1 cellular context compared by ENCODE assay signal in the genomic region with DNA sequence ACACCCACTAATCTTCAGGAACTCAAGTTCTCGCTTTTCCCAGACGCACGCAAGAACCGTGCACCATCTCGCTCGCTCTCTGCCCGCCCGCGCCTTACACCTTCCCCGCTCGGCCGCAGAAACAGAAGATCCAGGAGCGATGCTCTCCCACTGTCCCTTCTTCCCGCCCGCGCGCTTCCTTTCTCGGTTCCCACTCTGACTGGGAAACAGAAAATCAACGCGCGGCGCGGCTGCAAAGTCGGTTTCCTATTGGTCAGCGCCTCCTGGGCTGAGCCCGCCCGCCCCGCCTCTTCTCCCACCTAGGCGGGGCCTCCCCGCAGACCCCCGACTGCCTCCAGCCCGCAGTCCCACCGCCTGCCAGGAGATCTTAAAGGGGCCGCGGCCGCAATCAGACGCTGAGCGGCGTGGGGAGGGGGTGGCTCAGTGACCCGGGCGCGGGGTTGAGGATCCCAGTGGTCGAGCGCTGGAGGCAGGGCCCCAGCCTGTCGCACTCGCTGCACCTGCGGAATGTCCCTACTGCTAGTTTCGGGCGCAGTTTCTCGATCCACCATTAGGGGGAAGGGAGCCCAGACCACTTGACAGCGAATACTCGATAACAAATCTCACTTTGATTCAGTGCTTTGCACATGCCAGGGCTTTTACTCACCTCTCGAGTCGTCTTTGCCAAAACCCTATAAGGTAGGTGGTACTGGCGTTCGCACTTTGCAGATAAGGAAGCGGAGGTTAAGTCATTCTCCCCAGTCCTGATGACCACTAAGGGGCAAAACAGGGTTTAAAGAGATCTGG.
A peak's percentile ranks its signal among the peaks of the same experiment; 100 is the strongest.
TF ChIP-seq lines count a peak whose summit lies in the region.

No MANE protein-coding gene starts in this region.

TF ChIP-seq in HEK293, 187 proteins besides CTCF, POLR2A, EP300 and RAD21 (continued from another document and continues in another):
- TF ChIP-seq ZNF555 (tag by site-specific recombination; conservative IDR thresholded peaks at IDR 0.05), result no peak
- TF ChIP-seq ZNF610 (tag by site-specific recombination; IDR thresholded peaks at IDR 0.05; ENCODE audit: borderline replicate concordance), result no peak; the same call in 1 of the 2 replicates
- TF ChIP-seq ZNF362 (tag by site-specific recombination; IDR thresholded peaks at IDR 0.05), result no peak
- TF ChIP-seq ZNF600 (tag by site-specific recombination; IDR thresholded peaks at IDR 0.05), result peak; percentile 26; the same call in 1 of the 2 replicates
- peak; percentile 81 for TF ChIP-seq ZFHX2 (tag by site-specific recombination; conservative IDR thresholded peaks at IDR 0.05)
- TF ChIP-seq ZNF561 (tag by site-specific recombination; IDR thresholded peaks at IDR 0.05; ENCODE audit: borderline replicate concordance), result no peak; the same call in none of the 2 replicates
- peak; percentile 99 for TF ChIP-seq SCRT2 (tag by site-specific recombination; IDR thresholded peaks at IDR 0.05)
- TF ChIP-seq ZBTB17 (tag by site-specific recombination; IDR thresholded peaks at IDR 0.05), result peak; percentile 96
- TF ChIP-seq ZNF214 (tag by site-specific recombination; IDR thresholded peaks at IDR 0.05; ENCODE audit: borderline replicate concordance), result no peak
- TF ChIP-seq, protein P1, sequence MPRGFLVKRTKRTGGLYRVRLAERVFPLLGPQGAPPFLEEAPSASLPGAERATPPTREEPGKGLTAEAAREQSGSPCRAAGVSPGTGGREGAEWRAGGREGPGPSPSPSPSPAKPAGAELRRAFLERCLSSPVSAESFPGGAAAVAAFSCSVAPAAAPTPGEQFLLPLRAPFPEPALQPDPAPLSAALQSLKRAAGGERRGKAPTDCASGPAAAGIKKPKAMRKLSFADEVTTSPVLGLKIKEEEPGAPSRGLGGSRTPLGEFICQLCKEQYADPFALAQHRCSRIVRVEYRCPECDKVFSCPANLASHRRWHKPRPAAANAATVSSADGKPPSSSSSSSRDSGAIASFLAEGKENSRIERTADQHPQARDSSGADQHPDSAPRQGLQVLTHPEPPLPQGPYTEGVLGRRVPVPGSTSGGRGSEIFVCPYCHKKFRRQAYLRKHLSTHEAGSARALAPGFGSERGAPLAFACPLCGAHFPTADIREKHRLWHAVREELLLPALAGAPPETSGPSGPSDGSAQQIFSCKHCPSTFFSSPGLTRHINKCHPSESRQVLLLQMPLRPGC (tag by site-specific recombination; IDR thresholded peaks at IDR 0.05), result no peak
- peak; percentile 81; the same call in 1 of the 2 replicates for TF ChIP-seq ZSCAN5A (tag by site-specific recombination; IDR thresholded peaks at IDR 0.05)
- TF ChIP-seq ZNF677 (tag by site-specific recombination; IDR thresholded peaks at IDR 0.05), result no peak
- TF ChIP-seq ZNF792 (tag by site-specific recombination; IDR thresholded peaks at IDR 0.05), result peak; percentile 38; the same call in 1 of the 2 replicates
- TF ChIP-seq, protein P2, sequence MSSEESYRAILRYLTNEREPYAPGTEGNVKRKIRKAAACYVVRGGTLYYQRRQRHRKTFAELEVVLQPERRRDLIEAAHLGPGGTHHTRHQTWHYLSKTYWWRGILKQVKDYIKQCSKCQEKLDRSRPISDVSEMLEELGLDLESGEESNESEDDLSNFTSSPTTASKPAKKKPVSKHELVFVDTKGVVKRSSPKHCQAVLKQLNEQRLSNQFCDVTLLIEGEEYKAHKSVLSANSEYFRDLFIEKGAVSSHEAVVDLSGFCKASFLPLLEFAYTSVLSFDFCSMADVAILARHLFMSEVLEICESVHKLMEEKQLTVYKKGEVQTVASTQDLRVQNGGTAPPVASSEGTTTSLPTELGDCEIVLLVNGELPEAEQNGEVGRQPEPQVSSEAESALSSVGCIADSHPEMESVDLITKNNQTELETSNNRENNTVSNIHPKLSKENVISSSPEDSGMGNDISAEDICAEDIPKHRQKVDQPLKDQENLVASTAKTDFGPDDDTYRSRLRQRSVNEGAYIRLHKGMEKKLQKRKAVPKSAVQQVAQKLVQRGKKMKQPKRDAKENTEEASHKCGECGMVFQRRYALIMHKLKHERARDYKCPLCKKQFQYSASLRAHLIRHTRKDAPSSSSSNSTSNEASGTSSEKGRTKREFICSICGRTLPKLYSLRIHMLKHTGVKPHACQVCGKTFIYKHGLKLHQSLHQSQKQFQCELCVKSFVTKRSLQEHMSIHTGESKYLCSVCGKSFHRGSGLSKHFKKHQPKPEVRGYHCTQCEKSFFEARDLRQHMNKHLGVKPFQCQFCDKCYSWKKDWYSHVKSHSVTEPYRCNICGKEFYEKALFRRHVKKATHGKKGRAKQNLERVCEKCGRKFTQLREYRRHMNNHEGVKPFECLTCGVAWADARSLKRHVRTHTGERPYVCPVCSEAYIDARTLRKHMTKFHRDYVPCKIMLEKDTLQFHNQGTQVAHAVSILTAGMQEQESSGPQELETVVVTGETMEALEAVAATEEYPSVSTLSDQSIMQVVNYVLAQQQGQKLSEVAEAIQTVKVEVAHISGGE (tag by site-specific recombination; conservative IDR thresholded peaks at IDR 0.05; ENCODE audit: low read depth), result peak; percentile 61
- TF ChIP-seq ZNF146 (tag by site-specific recombination; IDR thresholded peaks at IDR 0.05), result peak; percentile 26; the same call in 1 of the 2 replicates
- TF ChIP-seq ZNF488 (tag by site-specific recombination; IDR thresholded peaks at IDR 0.05), result no peak
- TF ChIP-seq ZNF530 (tag by site-specific recombination; IDR thresholded peaks at IDR 0.05; ENCODE audit: low read depth), result no peak
- TF ChIP-seq ZNF501 (tag by site-specific recombination; IDR thresholded peaks at IDR 0.05), result no peak; the same call in 1 of the 2 replicates
- no peak for TF ChIP-seq ZNF175 (tag by site-specific recombination; IDR thresholded peaks at IDR 0.05)
- TF ChIP-seq ZNF629 (tag by site-specific recombination; IDR thresholded peaks at IDR 0.05), result peak; percentile 86; the same call in 1 of the 2 replicates
- TF ChIP-seq GLI4 (tag by site-specific recombination; IDR thresholded peaks at IDR 0.05), result peak; percentile 87
- TF ChIP-seq, protein P3, sequence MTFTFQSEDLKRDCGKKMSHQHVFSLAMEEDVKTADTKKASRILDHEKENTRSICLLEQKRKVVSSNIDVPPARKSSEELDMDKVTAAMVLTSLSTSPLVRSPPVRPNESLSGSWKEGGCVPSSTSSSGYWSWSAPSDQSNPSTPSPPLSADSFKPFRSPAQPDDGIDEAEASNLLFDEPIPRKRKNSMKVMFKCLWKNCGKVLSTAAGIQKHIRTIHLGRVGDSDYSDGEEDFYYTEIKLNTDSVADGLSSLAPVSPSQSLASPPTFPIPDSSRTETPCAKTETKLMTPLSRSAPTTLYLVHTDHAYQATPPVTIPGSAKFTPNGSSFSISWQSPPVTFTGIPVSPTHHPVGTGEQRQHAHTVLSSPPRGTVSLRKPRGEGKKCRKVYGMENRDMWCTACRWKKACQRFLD (tag by site-specific recombination; IDR thresholded peaks at IDR 0.05), result no peak
- TF ChIP-seq ZNF791 (tag by site-specific recombination; IDR thresholded peaks at IDR 0.05), result no peak
- peak; percentile 82; the same call in 1 of the 2 replicates for TF ChIP-seq ZNF324 (tag by site-specific recombination; IDR thresholded peaks at IDR 0.05)
- TF ChIP-seq, protein P4, sequence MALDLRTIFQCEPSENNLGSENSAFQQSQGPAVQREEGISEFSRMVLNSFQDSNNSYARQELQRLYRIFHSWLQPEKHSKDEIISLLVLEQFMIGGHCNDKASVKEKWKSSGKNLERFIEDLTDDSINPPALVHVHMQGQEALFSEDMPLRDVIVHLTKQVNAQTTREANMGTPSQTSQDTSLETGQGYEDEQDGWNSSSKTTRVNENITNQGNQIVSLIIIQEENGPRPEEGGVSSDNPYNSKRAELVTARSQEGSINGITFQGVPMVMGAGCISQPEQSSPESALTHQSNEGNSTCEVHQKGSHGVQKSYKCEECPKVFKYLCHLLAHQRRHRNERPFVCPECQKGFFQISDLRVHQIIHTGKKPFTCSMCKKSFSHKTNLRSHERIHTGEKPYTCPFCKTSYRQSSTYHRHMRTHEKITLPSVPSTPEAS (tag by site-specific recombination; IDR thresholded peaks at IDR 0.05), result peak; percentile 40; the same call in 1 of the 2 replicates
- no peak for TF ChIP-seq HOXA7 (CRISPR knock-in tag; IDR thresholded peaks at IDR 0.05; ENCODE audit: borderline replicate concordance)
- 0 out of 2 replicates have a peak, but pooled peaks have one; percentile 18 for TF ChIP-seq ZNF10 (tag by site-specific recombination; IDR thresholded peaks at IDR 0.05)
- TF ChIP-seq, protein P5, sequence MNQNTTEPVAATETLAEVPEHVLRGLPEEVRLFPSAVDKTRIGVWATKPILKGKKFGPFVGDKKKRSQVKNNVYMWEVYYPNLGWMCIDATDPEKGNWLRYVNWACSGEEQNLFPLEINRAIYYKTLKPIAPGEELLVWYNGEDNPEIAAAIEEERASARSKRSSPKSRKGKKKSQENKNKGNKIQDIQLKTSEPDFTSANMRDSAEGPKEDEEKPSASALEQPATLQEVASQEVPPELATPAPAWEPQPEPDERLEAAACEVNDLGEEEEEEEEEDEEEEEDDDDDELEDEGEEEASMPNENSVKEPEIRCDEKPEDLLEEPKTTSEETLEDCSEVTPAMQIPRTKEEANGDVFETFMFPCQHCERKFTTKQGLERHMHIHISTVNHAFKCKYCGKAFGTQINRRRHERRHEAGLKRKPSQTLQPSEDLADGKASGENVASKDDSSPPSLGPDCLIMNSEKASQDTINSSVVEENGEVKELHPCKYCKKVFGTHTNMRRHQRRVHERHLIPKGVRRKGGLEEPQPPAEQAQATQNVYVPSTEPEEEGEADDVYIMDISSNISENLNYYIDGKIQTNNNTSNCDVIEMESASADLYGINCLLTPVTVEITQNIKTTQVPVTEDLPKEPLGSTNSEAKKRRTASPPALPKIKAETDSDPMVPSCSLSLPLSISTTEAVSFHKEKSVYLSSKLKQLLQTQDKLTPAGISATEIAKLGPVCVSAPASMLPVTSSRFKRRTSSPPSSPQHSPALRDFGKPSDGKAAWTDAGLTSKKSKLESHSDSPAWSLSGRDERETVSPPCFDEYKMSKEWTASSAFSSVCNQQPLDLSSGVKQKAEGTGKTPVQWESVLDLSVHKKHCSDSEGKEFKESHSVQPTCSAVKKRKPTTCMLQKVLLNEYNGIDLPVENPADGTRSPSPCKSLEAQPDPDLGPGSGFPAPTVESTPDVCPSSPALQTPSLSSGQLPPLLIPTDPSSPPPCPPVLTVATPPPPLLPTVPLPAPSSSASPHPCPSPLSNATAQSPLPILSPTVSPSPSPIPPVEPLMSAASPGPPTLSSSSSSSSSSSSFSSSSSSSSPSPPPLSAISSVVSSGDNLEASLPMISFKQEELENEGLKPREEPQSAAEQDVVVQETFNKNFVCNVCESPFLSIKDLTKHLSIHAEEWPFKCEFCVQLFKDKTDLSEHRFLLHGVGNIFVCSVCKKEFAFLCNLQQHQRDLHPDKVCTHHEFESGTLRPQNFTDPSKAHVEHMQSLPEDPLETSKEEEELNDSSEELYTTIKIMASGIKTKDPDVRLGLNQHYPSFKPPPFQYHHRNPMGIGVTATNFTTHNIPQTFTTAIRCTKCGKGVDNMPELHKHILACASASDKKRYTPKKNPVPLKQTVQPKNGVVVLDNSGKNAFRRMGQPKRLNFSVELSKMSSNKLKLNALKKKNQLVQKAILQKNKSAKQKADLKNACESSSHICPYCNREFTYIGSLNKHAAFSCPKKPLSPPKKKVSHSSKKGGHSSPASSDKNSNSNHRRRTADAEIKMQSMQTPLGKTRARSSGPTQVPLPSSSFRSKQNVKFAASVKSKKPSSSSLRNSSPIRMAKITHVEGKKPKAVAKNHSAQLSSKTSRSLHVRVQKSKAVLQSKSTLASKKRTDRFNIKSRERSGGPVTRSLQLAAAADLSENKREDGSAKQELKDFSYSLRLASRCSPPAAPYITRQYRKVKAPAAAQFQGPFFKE (tag by site-specific recombination; IDR thresholded peaks at IDR 0.05; ENCODE audit: borderline replicate concordance), result 0 out of 2 replicates have a peak, but pooled peaks have one; percentile 14
- TF ChIP-seq EGR2 (tag by site-specific recombination; IDR thresholded peaks at IDR 0.05; ENCODE audit: low read depth), result peak; percentile 63
- TF ChIP-seq, protein P6, sequence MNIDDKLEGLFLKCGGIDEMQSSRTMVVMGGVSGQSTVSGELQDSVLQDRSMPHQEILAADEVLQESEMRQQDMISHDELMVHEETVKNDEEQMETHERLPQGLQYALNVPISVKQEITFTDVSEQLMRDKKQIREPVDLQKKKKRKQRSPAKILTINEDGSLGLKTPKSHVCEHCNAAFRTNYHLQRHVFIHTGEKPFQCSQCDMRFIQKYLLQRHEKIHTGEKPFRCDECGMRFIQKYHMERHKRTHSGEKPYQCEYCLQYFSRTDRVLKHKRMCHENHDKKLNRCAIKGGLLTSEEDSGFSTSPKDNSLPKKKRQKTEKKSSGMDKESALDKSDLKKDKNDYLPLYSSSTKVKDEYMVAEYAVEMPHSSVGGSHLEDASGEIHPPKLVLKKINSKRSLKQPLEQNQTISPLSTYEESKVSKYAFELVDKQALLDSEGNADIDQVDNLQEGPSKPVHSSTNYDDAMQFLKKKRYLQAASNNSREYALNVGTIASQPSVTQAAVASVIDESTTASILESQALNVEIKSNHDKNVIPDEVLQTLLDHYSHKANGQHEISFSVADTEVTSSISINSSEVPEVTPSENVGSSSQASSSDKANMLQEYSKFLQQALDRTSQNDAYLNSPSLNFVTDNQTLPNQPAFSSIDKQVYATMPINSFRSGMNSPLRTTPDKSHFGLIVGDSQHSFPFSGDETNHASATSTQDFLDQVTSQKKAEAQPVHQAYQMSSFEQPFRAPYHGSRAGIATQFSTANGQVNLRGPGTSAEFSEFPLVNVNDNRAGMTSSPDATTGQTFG (tag by site-specific recombination; IDR thresholded peaks at IDR 0.05; ENCODE audit: borderline replicate concordance), result 0 out of 2 replicates have a peak, but pooled peaks have one; percentile 51
- peak; percentile 99 for TF ChIP-seq GLIS2 (tag by site-specific recombination; IDR thresholded peaks at IDR 0.05)
- TF ChIP-seq KLF9 (tag by site-specific recombination; IDR thresholded peaks at IDR 0.05; ENCODE audit: low read depth), result peak; percentile 26
- no peak for TF ChIP-seq ZNF544 (tag by site-specific recombination; IDR thresholded peaks at IDR 0.05)
- no peak for TF ChIP-seq OSR2 (tag by site-specific recombination; IDR thresholded peaks at IDR 0.05)
